23 cellular contexts compared by ENCODE assay signal in genomic region chr21:26470361-26471115, GRCh38.
DNase-seq lines count a peak whose midpoint lies in the region; ATAC-seq and TF ChIP-seq lines count a peak whose summit lies in the region.
"Had no signal": no experiment of that assay in that cellular context is flagged by ENCODE, and none has a peak within 500 bp of the region (broad histone marks: within the 10 kb centered on the region; RNA-seq: fewer than 3 reads in every experiment).

No MANE protein-coding gene starts in this region.

- TF ChIP-seq CTCF in glutamatergic neuron (IDR thresholded peaks at IDR 0.05; ENCODE audit: partially characterized antibody, unreplicated experiment) (no peak), upper lobe of right lung (IDR thresholded peaks at IDR 0.05) (no peak)

- no peaks in the 10 kb centered on the region for H3K27me3 Mint-ChIP-seq in glutamatergic neuron (ENCODE audit: unreplicated experiment)
- H3K27me3 Mint-ChIP-seq: B cell; CD4-positive, CD25-positive, alpha-beta regulatory T cell had no signal

- H3K4me3 Mint-ChIP-seq in glutamatergic neuron (ENCODE audit: unreplicated experiment), result no peak overlapping the region
- H3K4me3 Mint-ChIP-seq: B cell; CD4-positive, CD25-positive, alpha-beta regulatory T cell; GM23338; H9 had no signal

- peak overlapping the region; percentile 23 for H3K4me3 ChIP-seq in adipocyte (ENCODE audit: low read length)
- H3K4me3 ChIP-seq in upper lobe of right lung, result no peak overlapping the region
- H3K4me3 ChIP-seq: GM23338, Peyer's patch had no signal

- no peaks in the 10 kb centered on the region for H3K36me3 ChIP-seq in adipocyte (ENCODE audit: control insufficient read depth, insufficient read depth, low read length, severe bottlenecking)
- H3K36me3 ChIP-seq in upper lobe of right lung, result no peaks in the 10 kb centered on the region
- H3K36me3 ChIP-seq: Peyer's patch had no signal

- peaks cover under 1% of the 10 kb centered on the region for H3K4me1 Mint-ChIP-seq in glutamatergic neuron (ENCODE audit: low read depth, unreplicated experiment)
- H3K4me1 Mint-ChIP-seq: B cell; CD4-positive, CD25-positive, alpha-beta regulatory T cell; GM23338; H9 had no signal

- DNase-seq in NOMO-1 treated with DMSO at 0.1 percent for 48 hours (lab: John Stamatoyannopoulos, UW; ENCODE audit: unreplicated experiment) (peak; percentile 10), NOMO-1 treated with dmso at 0.1 percent for 144 hours (lab: John Stamatoyannopoulos, UW; ENCODE audit: unreplicated experiment) (no peak), adipocyte (ENCODE audit: low read depth) (no peak), glutamatergic neuron (no peak), upper lobe of right lung (no peak), NCI-H1694 (lab: John Stamatoyannopoulos, UW) (no peak), DMS 273 (lab: John Stamatoyannopoulos, UW; ENCODE audit: unreplicated experiment) (no peak)
- DNase-seq: CD4-positive, CD25-positive, alpha-beta regulatory T cell; H9; KBM-7; NCI-H1092; NCI-H1417 treated with DMSO at 0.1 percent for 48 hours; NCI-H187; NCI-H2171 treated with DMSO at 0.1 percent for 48 hours; NCI-H524; NCI-H748 treated with DMSO at 0.1 percent for 48 hours; NK-92 treated with Interleukin-12 subunit alpha and Interleukin-12 subunit beta, amount 100 ng/mL, for 24 hours; Peyer's patch; SHP77 treated with DMSO at 0.1 percent for 48 hours had no signal

- H3K36me3 Mint-ChIP-seq in glutamatergic neuron (ENCODE audit: unreplicated experiment), result peaks cover 20% of the 10 kb centered on the region
- H3K36me3 Mint-ChIP-seq: CD4-positive, CD25-positive, alpha-beta regulatory T cell had no signal

- H3K9me3 ChIP-seq in adipocyte (ENCODE audit: control insufficient read depth, low read length) (no peaks in the 10 kb centered on the region), upper lobe of right lung (no peaks in the 10 kb centered on the region)
- H3K9me3 ChIP-seq: Peyer's patch had no signal

- peak; percentile 81 for ATAC-seq in upper lobe of right lung
- ATAC-seq in GM18520 (IDR thresholded peaks at IDR 0.05; ENCODE audit: unreplicated experiment), result no peak
- ATAC-seq: GM23338 had no signal

- no peak overlapping the region for H3K27ac ChIP-seq in upper lobe of right lung
- H3K27ac ChIP-seq: 22Rv1, Peyer's patch had no signal

- H3K9ac ChIP-seq in adipocyte (ENCODE audit: low read length), result no peak overlapping the region

- H3K27me3 ChIP-seq in adipocyte (replicated peaks; ENCODE audit: control insufficient read depth, insufficient read depth, low read length) (no peaks in the 10 kb centered on the region), upper lobe of right lung (no peaks in the 10 kb centered on the region)
- H3K27me3 ChIP-seq: Peyer's patch had no signal

- intact Hi-C loops in upper lobe of right lung (cut with DNase I), result no loop called here

- H3K9me3 Mint-ChIP-seq in glutamatergic neuron (ENCODE audit: unreplicated experiment), result peaks cover 6% of the 10 kb centered on the region
- H3K9me3 Mint-ChIP-seq: GM23338, H9 had no signal

- peak overlapping the region; percentile 14 for H3K27ac Mint-ChIP-seq in glutamatergic neuron (ENCODE audit: unreplicated experiment)
- H3K27ac Mint-ChIP-seq: B cell; CD4-positive, CD25-positive, alpha-beta regulatory T cell; GM23338; H9 had no signal

- H3K4me1 ChIP-seq in adipocyte (ENCODE audit: control insufficient read depth, insufficient read depth, low read length) (peaks cover 22% of the 10 kb centered on the region), upper lobe of right lung (no peaks in the 10 kb centered on the region)
- H3K4me1 ChIP-seq: Peyer's patch had no signal
